In genomic region chr1:43546388-43547100, GRCh38 we compare ENCODE assay signal across 15 cellular contexts. TPM values are rescaled to one million over a fixed set of nuclear protein-coding genes. Genes with fewer than 3 reads are reported as not detected.
DNase-seq lines count a peak whose midpoint lies in the region; ATAC-seq and TF ChIP-seq lines count a peak whose summit lies in the region.
"Had no signal": no experiment of that assay in that cellular context is flagged by ENCODE, and none has a peak within 500 bp of the region (broad histone marks: within the 10 kb centered on the region; RNA-seq: fewer than 3 reads in every experiment).

No MANE protein-coding gene starts in this region.

- peaks cover 80% of the 10 kb centered on the region for H3K36me3 ChIP-seq in RWPE2 (ENCODE audit: low read depth)
- no peaks in the 10 kb centered on the region for H3K36me3 ChIP-seq in hepatocyte (replicated peaks; ENCODE audit: insufficient read depth, low read depth)
- H3K36me3 ChIP-seq in transverse colon, result no peaks in the 10 kb centered on the region

- no peaks in the 10 kb centered on the region for H3K27me3 Mint-ChIP-seq in neural crest cell (ENCODE audit: low read depth)
- peaks cover 24 to 44% of the 10 kb centered on the region in 2 donors for H3K27me3 Mint-ChIP-seq in stimulated activated naive B cell treated with anti-CD40 and anti-IgM and Interleukin-4, amounts not matched to agents 10 μg/mL and 1 μg/mL and 100 μg/mL, for 72 hours
- H3K27me3 Mint-ChIP-seq in activated naive CD4-positive, alpha-beta T cell treated with anti-CD3 and anti-CD28 coated beads for 36 hours (ENCODE audit: low read depth), result peaks cover 9% of the 10 kb centered on the region

- H3K27me3 ChIP-seq in RWPE2 (ENCODE audit: insufficient read depth, poor library complexity, severe bottlenecking) (no peaks in the 10 kb centered on the region), hepatocyte (no peaks in the 10 kb centered on the region), transverse colon (no peaks in the 10 kb centered on the region)
- H3K27me3 ChIP-seq: testis had no signal

- H3K9me3 ChIP-seq in RWPE2 (ENCODE audit: severe bottlenecking) (no peaks in the 10 kb centered on the region), hepatocyte (ENCODE audit: low read depth) (no peaks in the 10 kb centered on the region), transverse colon (no peaks in the 10 kb centered on the region)
- H3K9me3 ChIP-seq: testis had no signal

- H3K4me2 ChIP-seq in hepatocyte, result peak overlapping the region; percentile 56

- intact Hi-C loops in transverse colon (cut with DNase I; ENCODE audit: low total_unique reads), result no loop called here
- intact Hi-C loops in activated naive CD4-positive, alpha-beta T cell treated with anti-CD3 and anti-CD28 coated beads for 36 hours (cut with micrococcal nuclease), result no loop called here

- no peak for DNase-seq in RWPE2 (ENCODE audit: low spot score)
- no peak for DNase-seq in hepatocyte (ENCODE audit: low spot score)
- no peak for DNase-seq in neural crest cell (ENCODE audit: low read depth, low spot score)
- no peak for DNase-seq in transverse colon
- DNase-seq in stimulated activated naive B cell treated with anti-CD40 and anti-IgM and Interleukin-4, amounts not matched to agents 10 μg/mL and 1 μg/mL and 100 μg/mL, for 72 hours, result no peak
- no peak for DNase-seq in middle frontal gyrus (ENCODE audit: extremely low spot score, low spot score)
- DNase-seq in activated naive CD4-positive, alpha-beta T cell treated with anti-CD3 and anti-CD28 coated beads for 36 hours, result no peak
- DNase-seq: activated CD4-positive, alpha-beta T cell treated with anti-CD3 and anti-CD28 coated beads for 4 hours; activated effector memory CD4-positive, alpha-beta T cell treated with anti-CD3 and anti-CD28 coated beads, Interleukin-2, amount 50 U/mL, for 16 hours; mammary epithelial cell; MV-4-11 had no signal

- TF ChIP-seq CTCF in RWPE2 (IDR thresholded peaks at IDR 0.05; ENCODE audit: poor library complexity, severe bottlenecking) (no peak), hepatocyte (IDR thresholded peaks at IDR 0.05; ENCODE audit: poor library complexity) (no peak), neural crest cell (conservative IDR thresholded peaks at IDR 0.05) (no peak), transverse colon (IDR thresholded peaks at IDR 0.05) (no peak)

- H3K27ac ChIP-seq in RWPE2 (ENCODE audit: poor library complexity, severe bottlenecking) (peak overlapping the region; percentile 74), hepatocyte (peak overlapping the region; percentile 90), transverse colon (peak overlapping the region; percentile 82 to 94 (median 90))
- H3K27ac ChIP-seq: testis had no signal

- peak overlapping the region; percentile 80 for H3K4me3 Mint-ChIP-seq in neural crest cell
- H3K4me3 Mint-ChIP-seq in stimulated activated naive B cell treated with anti-CD40 and anti-IgM and Interleukin-4, amounts not matched to agents 10 μg/mL and 1 μg/mL and 100 μg/mL, for 72 hours, result no peak overlapping the region
- no peak overlapping the region for H3K4me3 Mint-ChIP-seq in activated naive CD4-positive, alpha-beta T cell treated with anti-CD3 and anti-CD28 coated beads for 36 hours
- H3K4me3 Mint-ChIP-seq: B cell had no signal

- peak overlapping the region; percentile 95 for H3K27ac Mint-ChIP-seq in neural crest cell (ENCODE audit: unreplicated experiment)
- H3K27ac Mint-ChIP-seq in stimulated activated naive B cell treated with anti-CD40 and anti-IgM and Interleukin-4, amounts not matched to agents 10 μg/mL and 1 μg/mL and 100 μg/mL, for 72 hours, result no peak overlapping the region
- H3K27ac Mint-ChIP-seq in activated naive CD4-positive, alpha-beta T cell treated with anti-CD3 and anti-CD28 coated beads for 36 hours, result no peak overlapping the region
- H3K27ac Mint-ChIP-seq: B cell had no signal

- in situ Hi-C loops in transverse colon (cut with MboI; ENCODE audit: low pct_ligation_motif_present in 1 of 4, low pct_unique_long_range_greater_than_20kb in 1 of 4, low sequenced_read_pairs in 3 of 4), result loop anchor here in 1 of 4 donors (25.0 kb wide), 1 partner anchor 391 kb away; the partner anchor contains the start of genes ARTN and IPO13

- WGBS in hepatocyte (ENCODE audit: low lambda C conversion rate, missing lambda C conversion rate), result 82% methylated on average over 15 of the region's 15 CpGs
- 77 to 81% methylated on average over 12 to 15 of the region's 15 CpGs for WGBS in transverse colon (ENCODE audit: low coverage in 1 of 2), 2 donors

- no peak for TF ChIP-seq EP300 in transverse colon (IDR thresholded peaks at IDR 0.05; ENCODE audit: low read depth)

- CTCF ChIA-PET in activated naive CD4-positive, alpha-beta T cell treated with anti-CD3 and anti-CD28 coated beads for 36 hours (lab: Charles Lee), result interaction anchor here (1.4 kb wide), 1 partner anchor 12 kb away, joined by 5 read pairs; no protein-coding TSS in a partner anchor

- H3K79me2 ChIP-seq in hepatocyte, result peaks cover 64% of the 10 kb centered on the region

- no peak overlapping the region for H3K4me3 ChIP-seq in RWPE2 (ENCODE audit: severe bottlenecking)
- no peak overlapping the region for H3K4me3 ChIP-seq in hepatocyte
- no peak overlapping the region for H3K4me3 ChIP-seq in transverse colon
- H3K4me3 ChIP-seq: GM12878, testis had no signal

- H3K36me3 Mint-ChIP-seq in neural crest cell (ENCODE audit: low read depth), result peaks cover 3% of the 10 kb centered on the region
- no peaks in the 10 kb centered on the region for H3K36me3 Mint-ChIP-seq in stimulated activated naive B cell treated with anti-CD40 and anti-IgM and Interleukin-4, amounts not matched to agents 10 μg/mL and 1 μg/mL and 100 μg/mL, for 72 hours
- H3K36me3 Mint-ChIP-seq in activated naive CD4-positive, alpha-beta T cell treated with anti-CD3 and anti-CD28 coated beads for 36 hours (ENCODE audit: low read depth), result no peaks in the 10 kb centered on the region

- no peak for TF ChIP-seq POLR2A in transverse colon (IDR thresholded peaks at IDR 0.05)

- H3K4me1 ChIP-seq in RWPE2 (ENCODE audit: insufficient read depth, poor library complexity, severe bottlenecking) (peaks cover 56% of the 10 kb centered on the region), hepatocyte (ENCODE audit: insufficient read depth) (peaks cover 89% of the 10 kb centered on the region), transverse colon (peaks cover 78 to 98% (median 97%) of the 10 kb centered on the region in 4 donors)

- no peak for ATAC-seq in RWPE2 (ENCODE audit: low read depth)
- no peak for ATAC-seq in stimulated activated naive B cell treated with anti-CD40 and anti-IgM and Interleukin-4, amounts not matched to agents 10 μg/mL and 1 μg/mL and 100 μg/mL, for 72 hours (replicated peaks)
- ATAC-seq in GM18517 (IDR thresholded peaks at IDR 0.05; ENCODE audit: unreplicated experiment), result no peak

- H4K20me1 ChIP-seq in hepatocyte (ENCODE audit: insufficient read depth, poor library complexity, severe bottlenecking), result no peaks in the 10 kb centered on the region

- peaks cover 60% of the 10 kb centered on the region for H3K4me1 Mint-ChIP-seq in neural crest cell
- peaks cover 0 to 4% of the 10 kb centered on the region in 2 donors for H3K4me1 Mint-ChIP-seq in stimulated activated naive B cell treated with anti-CD40 and anti-IgM and Interleukin-4, amounts not matched to agents 10 μg/mL and 1 μg/mL and 100 μg/mL, for 72 hours
- no peaks in the 10 kb centered on the region for H3K4me1 Mint-ChIP-seq in activated naive CD4-positive, alpha-beta T cell treated with anti-CD3 and anti-CD28 coated beads for 36 hours (ENCODE audit: low read depth)

- no peaks in the 10 kb centered on the region for H3K9me2 ChIP-seq in hepatocyte (replicated peaks; ENCODE audit: insufficient read depth)

- no peaks in the 10 kb centered on the region for H3K9me3 Mint-ChIP-seq in neural crest cell
- H3K9me3 Mint-ChIP-seq in stimulated activated naive B cell treated with anti-CD40 and anti-IgM and Interleukin-4, amounts not matched to agents 10 μg/mL and 1 μg/mL and 100 μg/mL, for 72 hours, result no peaks in the 10 kb centered on the region
- no peaks in the 10 kb centered on the region for H3K9me3 Mint-ChIP-seq in activated naive CD4-positive, alpha-beta T cell treated with anti-CD3 and anti-CD28 coated beads for 36 hours

- H2AFZ ChIP-seq in hepatocyte, result no peak overlapping the region

RNA-seq across cellular contexts. Expression of gene PTPRF, which starts 15.9 kb away (rescaled TPM):
- total RNA-seq in hepatocyte (75.7 and 115 TPM in 2 replicates), neural crest cell (119 and 125 TPM in 2 replicates), transverse colon (100 to 1,000 TPM; 278 to 549 (median 404) TPM)
- polyA plus RNA-seq in hepatocyte, result 84.6 and 96.0 TPM in 2 replicates
- 1 to 10 TPM; 1.0 to 2.3 TPM for total RNA-seq in activated naive CD4-positive, alpha-beta T cell treated with anti-CD3 and anti-CD28 coated beads for 36 hours

Comparison
In these comparisons a context has a peak if more than half of its experiments do, and no peak if none do; other contexts are left out.
1. RNA of gene PTPRF, which starts 15.9 kb away (total RNA-seq): 278 to 549 TPM in transverse colon, 119 to 125 TPM in neural crest cell and 75.7 to 115 TPM in hepatocyte; 1.0 to 2.3 TPM in activated naive CD4-positive, alpha-beta T cell treated with anti-CD3 and anti-CD28 coated beads for 36 hours; every median in the first group is over 10 times any median in the second.
2. Peak in every context shown above with its lines, with median percentiles within 50 percentile points of each other: H3K27ac ChIP-seq.